Comparison of ENCODE assay signal across 10 cellular contexts in genomic region chr3:167736264-167736787, GRCh38. TPM values are rescaled to one million over a fixed set of nuclear protein-coding genes. Genes with fewer than 3 reads are reported as not detected.
DNase-seq lines count a peak whose midpoint lies in the region; ATAC-seq, FAIRE-seq and TF ChIP-seq lines count a peak whose summit lies in the region.
"Had no signal": no experiment of that assay in that cellular context is flagged by ENCODE, and none has a peak within 500 bp of the region (broad histone marks: within the 10 kb centered on the region; RNA-seq: fewer than 3 reads in every experiment).

No MANE protein-coding gene starts in this region.

- no peaks in the 10 kb centered on the region for H3K9me3 Mint-ChIP-seq in CD14-positive monocyte
- H3K9me3 Mint-ChIP-seq in stimulated activated effector memory CD8-positive, alpha-beta T cell treated with anti-CD3 and anti-CD28 coated beads, Interleukin-12 subunit alpha, Interleukin-12 subunit beta, amount 100 ng/mL, for 72 hours, result no peaks in the 10 kb centered on the region
- H3K9me3 Mint-ChIP-seq: activated naive CD4-positive, alpha-beta T cell treated with anti-CD3 and anti-CD28 coated beads, Interleukin-2, amount 50 U/mL, for 72 hours had no signal

- H3K9ac ChIP-seq in K562 (ENCODE audit: insufficient read depth in 1 of 2, low read depth in 2 of 2, low read length in 2 of 2), result peak overlapping the region in 1 of 2 experiments; percentile 67; a peak in 3 of 4 replicates

- H3K4me1 ChIP-seq in cardiac muscle cell (ENCODE audit: low read depth), result peaks cover 15% of the 10 kb centered on the region
- H3K4me1 ChIP-seq in K562 (replicated peaks in 1 of 2; ENCODE audit: control insufficient read depth in 2 of 2, insufficient read depth in 2 of 2, low read length in 2 of 2), result peaks cover 3 to 16% of the 10 kb centered on the region in 2 experiments; a peak in 3 of 5 replicates
- H3K4me1 ChIP-seq in lower lobe of right lung, result peaks cover 15% of the 10 kb centered on the region
- peaks cover 7% of the 10 kb centered on the region for H3K4me1 ChIP-seq in urinary bladder (ENCODE audit: insufficient read depth)

- no peak overlapping the region for H3K4me3 Mint-ChIP-seq in CD14-positive monocyte
- no peak overlapping the region for H3K4me3 Mint-ChIP-seq in stimulated activated effector memory CD8-positive, alpha-beta T cell treated with anti-CD3 and anti-CD28 coated beads, Interleukin-12 subunit alpha, Interleukin-12 subunit beta, amount 100 ng/mL, for 72 hours

- H3K36me3 ChIP-seq in cardiac muscle cell (no peaks in the 10 kb centered on the region), K562 (ENCODE audit: control insufficient read depth, insufficient read depth, low read length) (peaks cover 8% of the 10 kb centered on the region; the same call in 2 of the 3 replicates), lower lobe of right lung (no peaks in the 10 kb centered on the region), urinary bladder (ENCODE audit: insufficient read depth) (no peaks in the 10 kb centered on the region)

- H3K27me3 Mint-ChIP-seq in CD14-positive monocyte (ENCODE audit: low read depth in 3 of 3), result peaks cover 0 to 1% (median 1%) of the 10 kb centered on the region in 3 donors

- H3K4me1 Mint-ChIP-seq in CD14-positive monocyte, result peaks cover 20% of the 10 kb centered on the region
- peaks cover 27% of the 10 kb centered on the region for H3K4me1 Mint-ChIP-seq in stimulated activated effector memory CD8-positive, alpha-beta T cell treated with anti-CD3 and anti-CD28 coated beads, Interleukin-12 subunit alpha, Interleukin-12 subunit beta, amount 100 ng/mL, for 72 hours

- peaks cover 85% of the 10 kb centered on the region for H3K79me2 ChIP-seq in K562 (ENCODE audit: control insufficient read depth, insufficient read depth, low read length)

- FAIRE-seq in K562 (lab: Jason Lieb, UNC), result no peak

- intact Hi-C loops in Right ventricle myocardium inferior (cut with DNase I) (loop anchor here (5.0 kb wide), 2 partner anchors 76 to 146 kb away; no protein-coding TSS in a partner anchor), K562 (cut with micrococcal nuclease) (loop anchor here (5.0 kb wide), 2 partner anchors 49 to 146 kb away; no protein-coding TSS in a partner anchor), lower lobe of right lung (cut with DNase I) (no loop called here), CD14-positive monocyte (cut with micrococcal nuclease) (loop anchor here in 1 of 2 donors (10.0 kb wide), 1 partner anchor 128 kb away; no protein-coding TSS in a partner anchor)

- in situ Hi-C loops in K562 (cut with MboI), result no loop called here

- no peak overlapping the region for H3K27ac Mint-ChIP-seq in CD14-positive monocyte
- H3K27ac Mint-ChIP-seq in stimulated activated effector memory CD8-positive, alpha-beta T cell treated with anti-CD3 and anti-CD28 coated beads, Interleukin-12 subunit alpha, Interleukin-12 subunit beta, amount 100 ng/mL, for 72 hours, result no peak overlapping the region
- H3K27ac Mint-ChIP-seq: activated naive CD4-positive, alpha-beta T cell treated with anti-CD3 and anti-CD28 coated beads, Interleukin-2, amount 50 U/mL, for 72 hours had no signal

- H3K27me3 ChIP-seq in cardiac muscle cell (peaks cover 3% of the 10 kb centered on the region), K562 (ENCODE audit: control insufficient read depth in 2 of 2, insufficient read depth in 2 of 2, low read length in 2 of 2) (no peaks in the 10 kb centered on the region), lower lobe of right lung (ENCODE audit: low read depth) (no peaks in the 10 kb centered on the region)

- H3K27ac ChIP-seq in cardiac muscle cell (no peak overlapping the region), K562 (ENCODE audit: extremely low read depth, low read depth, low read length) (peak overlapping the region; percentile 9; the same call in 1 of the 3 replicates), lower lobe of right lung (no peak overlapping the region), urinary bladder (ENCODE audit: low read depth) (no peak overlapping the region)

- no peak for TF ChIP-seq RAD21 in K562 (CRISPR knock-in tag; conservative IDR thresholded peaks at IDR 0.05 in 1 of 2, IDR thresholded peaks at IDR 0.05 in 1 of 2)

- 0% methylated on average over 7 of the region's 7 CpGs for WGBS in K562 (ENCODE audit: insufficient coverage, low coverage, missing lambda C conversion rate)
- 27% methylated on average over 7 of the region's 7 CpGs for WGBS in urinary bladder

- DNase-seq in cardiac muscle cell (ENCODE audit: low read depth in 1 of 2, low spot score in 1 of 2) (no peak), Right ventricle myocardium inferior (ENCODE audit: missing footprints) (no peak), K562 (ENCODE audit: extremely low read depth in 1 of 4, low spot score in 3 of 4) (no peak), lower lobe of right lung (no peak), CD14-positive monocyte (ENCODE audit: low spot score) (no peak)
- DNase-seq in stimulated activated effector memory CD8-positive, alpha-beta T cell treated with anti-CD3 and anti-CD28 coated beads, Interleukin-12 subunit alpha, Interleukin-12 subunit beta, amount 100 ng/mL, for 72 hours (ENCODE audit: low spot score in 2 of 2), result no peak
- DNase-seq: T-helper 1 cell had no signal

- H3K36me3 Mint-ChIP-seq in CD14-positive monocyte, result peaks cover 5 to 8% of the 10 kb centered on the region in 2 donors
- H3K36me3 Mint-ChIP-seq in stimulated activated effector memory CD8-positive, alpha-beta T cell treated with anti-CD3 and anti-CD28 coated beads, Interleukin-12 subunit alpha, Interleukin-12 subunit beta, amount 100 ng/mL, for 72 hours, result peaks cover 9% of the 10 kb centered on the region

- no peak for TF ChIP-seq CTCF in cardiac muscle cell (IDR thresholded peaks at IDR 0.05; ENCODE audit: low read depth, low read length)
- TF ChIP-seq CTCF in K562 (IDR thresholded peaks at IDR 0.05 in 2 of 3, conservative IDR thresholded peaks at IDR 0.05 in 1 of 3; ENCODE audit: insufficient read depth in 2 of 3, low read depth in 1 of 3, low read length in 3 of 3), result no peak
- no peak for TF ChIP-seq CTCF in lower lobe of right lung (IDR thresholded peaks at IDR 0.05)
- TF ChIP-seq CTCF in CD14-positive monocyte (IDR thresholded peaks at IDR 0.05), result no peak

- peak overlapping the region; percentile 93 for H3K4me2 ChIP-seq in K562 (ENCODE audit: insufficient read depth, low read length)

- H3K9me3 ChIP-seq in cardiac muscle cell (ENCODE audit: low read depth) (no peaks in the 10 kb centered on the region), K562 (replicated peaks; ENCODE audit: control insufficient read depth, insufficient read depth, low read depth, low read length) (no peaks in the 10 kb centered on the region), lower lobe of right lung (no peaks in the 10 kb centered on the region)

- H2AFZ ChIP-seq in K562 (ENCODE audit: low read depth, low read length), result peak overlapping the region; percentile 86; the same call in 1 of the 2 replicates

- no peaks in the 10 kb centered on the region for H3K9me1 ChIP-seq in K562 (ENCODE audit: control insufficient read depth, insufficient read depth, low read length)

- no peak for TF ChIP-seq POLR2A in K562 (conservative IDR thresholded peaks at IDR 0.05)

- BruUV-seq in K562 (replicated peaks; lab: Mats Ljungman, UMichigan), result TSS peak; percentile 40

- no peak for ATAC-seq in Right ventricle myocardium inferior
- ATAC-seq in K562, result no peak
- ATAC-seq in lower lobe of right lung, result no peak
- ATAC-seq in HG02970 (IDR thresholded peaks at IDR 0.05; ENCODE audit: low FRiP score, unreplicated experiment), result no peak
- ATAC-seq in stimulated activated effector memory CD8-positive, alpha-beta T cell treated with anti-CD3 and anti-CD28 coated beads, Interleukin-12 subunit alpha, Interleukin-12 subunit beta, amount 100 ng/mL, for 72 hours, result no peak

- peak overlapping the region; percentile 75 for H3K4me3 ChIP-seq in cardiac muscle cell
- H3K4me3 ChIP-seq in K562, result peak overlapping the region; percentile 77
- peak overlapping the region; percentile 90 for H3K4me3 ChIP-seq in lower lobe of right lung
- H3K4me3 ChIP-seq in urinary bladder (ENCODE audit: low read depth, low read length), result peak overlapping the region; percentile 78

- no peak for TF ChIP-seq EP300 in K562 (IDR thresholded peaks at IDR 0.05; ENCODE audit: low read length)

- POLR2A ChIA-PET in K562 (lab: Yijun Ruan, JAX), result interaction anchor here (0.7 to 1.4 kb wide), 5 partner anchors 8 to 1412 kb away, joined by 3 to 5 read pairs (median 3); no protein-coding TSS in a partner anchor

- CTCF ChIA-PET in K562 (lab: Yijun Ruan, JAX; ENCODE audit: low intra/inter-chr PET ratio), result no interaction called here

- 0 out of 2 replicates have a peak, but pooled peaks cover 5% of the 10 kb centered on the region for H4K20me1 ChIP-seq in K562 (replicated peaks; ENCODE audit: control insufficient read depth, insufficient read depth, low read length)

RNA-seq across cellular contexts. Expression of gene SERPINI1, which starts 0.8 kb away (rescaled TPM):
- total RNA-seq in cardiac muscle cell (23.9 and 33.5 TPM in 2 replicates), Right ventricle myocardium inferior (4.6 TPM), K562 (2014; rRNA removed) (1.6 and 2.2 TPM in 2 replicates), K562 (2014; rRNA removed; fragmentation: Illumina TruSeq; extraction: Trizol) (3.5 and 4.3 TPM in 2 replicates), K562 (2015; rRNA removed; fragmentation: Illumina TruSeq; extraction: Trizol) (1.7 TPM in 2 replicates), K562 (2021) (2.2 and 2.8 TPM in 2 replicates), lower lobe of right lung (6.7 TPM), urinary bladder (10.0 TPM)
- polyA plus RNA-seq in cardiac muscle cell (81.2 and 117 TPM in 2 replicates), K562 (2011; rRNA removed) (3.9 and 8.9 TPM in 2 replicates), K562 (2014; fragmentation: Illumina TruSeq; extraction: Trizol) (2.4 and 3.8 TPM in 2 replicates), K562 (2014; fragmentation: Nextera tagmentation; extraction: Ambion mirVana) (1 to 10 TPM; 9.5 to 9.9 TPM), K562 (2014; rRNA removed) (1.6 and 1.9 TPM in 2 replicates), urinary bladder (8.9 TPM), CD14-positive monocyte (1 to 10 TPM in 1 of 2 donors, under 1 TPM in 1; 0.27 to 1.6 TPM)
- 5.4 and 9.8 TPM in 2 replicates for total RNA-seq in K562 (2011; cell fraction: chromatin; rRNA removed; ENCODE audit: low replicate concordance)
- 6.3 and 10.8 TPM in 2 replicates for total RNA-seq in K562 (2011; cell fraction: nucleolus; rRNA removed)
- total RNA-seq in K562 (2011; cell fraction: nucleoplasm; rRNA removed), result 12.2 and 14.2 TPM in 2 replicates
- 0.94 and 1.4 TPM in 2 replicates for polyA plus RNA-seq in K562 (2011; cell fraction: cytosol; rRNA removed)
- 0.94 and 1.00 TPM in 2 replicates for polyA plus RNA-seq in K562 (2011; cell fraction: nucleus; rRNA removed)
- polyA plus RNA-seq in K562 (2012), result 2.3 and 2.5 TPM in 2 replicates
- polyA minus RNA-seq in K562 (2011; rRNA and poly(A)+ RNA removed), result 2.9 and 4.8 TPM in 2 replicates
- 2.4 and 2.6 TPM in 2 replicates for polyA minus RNA-seq in K562 (2011; cell fraction: cytosol; rRNA and poly(A)+ RNA removed)
- 4.0 and 6.8 TPM in 2 replicates for polyA minus RNA-seq in K562 (2011; cell fraction: nucleus; rRNA and poly(A)+ RNA removed)

RNA-seq across cellular contexts. Expression of gene PDCD10, which starts 1.6 kb away (rescaled TPM):
- 39.6 and 48.0 TPM in 2 replicates for total RNA-seq in cardiac muscle cell
- polyA plus RNA-seq in cardiac muscle cell, result 51.6 and 56.9 TPM in 2 replicates
- 31.2 TPM for total RNA-seq in Right ventricle myocardium inferior
- 50.4 and 117 TPM in 2 replicates for total RNA-seq in K562 (2011; cell fraction: chromatin; rRNA removed; ENCODE audit: low replicate concordance)
- 19.3 and 30.0 TPM in 2 replicates for total RNA-seq in K562 (2011; cell fraction: nucleolus; rRNA removed)
- 62.3 and 77.0 TPM in 2 replicates for total RNA-seq in K562 (2011; cell fraction: nucleoplasm; rRNA removed)
- 189 and 206 TPM in 2 replicates for total RNA-seq in K562 (2014; rRNA removed)
- total RNA-seq in K562 (2014; rRNA removed; fragmentation: Illumina TruSeq; extraction: Trizol), result 217 and 246 TPM in 2 replicates
- 170 and 178 TPM in 2 replicates for total RNA-seq in K562 (2015; rRNA removed; fragmentation: Illumina TruSeq; extraction: Trizol)
- 121 and 134 TPM in 2 replicates for total RNA-seq in K562 (2021)
- polyA plus RNA-seq in K562 (2011; rRNA removed), result 144 and 233 TPM in 2 replicates
- 29.7 and 71.9 TPM in 2 replicates for polyA plus RNA-seq in K562 (2011; cell fraction: cytosol; rRNA removed)
- polyA plus RNA-seq in K562 (2011; cell fraction: nucleus; rRNA removed), result 20.8 and 35.1 TPM in 2 replicates
- 84.4 and 141 TPM in 2 replicates for polyA plus RNA-seq in K562 (2012)
- 218 and 276 TPM in 2 replicates for polyA plus RNA-seq in K562 (2014; fragmentation: Illumina TruSeq; extraction: Trizol)
- polyA plus RNA-seq in K562 (2014; fragmentation: Nextera tagmentation; extraction: Ambion mirVana), result 100 to 1,000 TPM; 423 to 476 TPM
- 219 and 232 TPM in 2 replicates for polyA plus RNA-seq in K562 (2014; rRNA removed)
- 144 and 152 TPM in 2 replicates for polyA minus RNA-seq in K562 (2011; rRNA and poly(A)+ RNA removed)
- polyA minus RNA-seq in K562 (2011; cell fraction: cytosol; rRNA and poly(A)+ RNA removed), result 32.6 and 52.1 TPM in 2 replicates
- polyA minus RNA-seq in K562 (2011; cell fraction: nucleus; rRNA and poly(A)+ RNA removed), result 60.0 and 103 TPM in 2 replicates
- total RNA-seq in lower lobe of right lung, result 49.5 TPM
- total RNA-seq in urinary bladder, result 88.7 TPM
- polyA plus RNA-seq in urinary bladder, result 48.9 TPM
- 10 to 100 TPM; 61.5 to 61.8 TPM for polyA plus RNA-seq in CD14-positive monocyte
